ENCODE assay signal across 17 cellular contexts in the genomic region with DNA sequence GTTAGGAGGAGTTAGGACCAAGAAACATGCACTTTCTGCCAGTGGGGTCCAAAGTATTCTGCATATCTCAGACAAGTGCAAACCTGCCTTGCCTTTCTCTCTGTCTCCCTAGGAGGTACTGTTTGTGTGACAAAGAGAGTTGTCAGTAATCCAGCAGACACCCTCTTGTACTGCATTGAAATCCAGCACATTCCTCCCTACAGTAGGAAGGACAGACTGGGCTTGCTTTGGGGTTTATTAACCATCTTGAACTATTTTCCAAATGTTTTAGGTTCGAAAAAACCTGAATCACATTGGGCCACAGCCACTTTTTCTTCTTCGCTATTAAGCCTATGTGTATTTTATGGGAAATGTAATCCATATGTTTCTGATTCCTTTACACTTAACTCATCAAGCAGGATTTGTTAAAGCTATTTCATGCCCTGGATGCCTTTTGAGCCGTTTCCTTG.
A peak's percentile ranks its signal among the peaks of the same experiment; 100 is the strongest.
DNase-seq lines count a peak whose midpoint lies in the region; ATAC-seq, FAIRE-seq and TF ChIP-seq lines count a peak whose summit lies in the region.
"Had no signal": no experiment of that assay in that cellular context is flagged by ENCODE, and none has a peak within 500 bp of the region (broad histone marks: within the 10 kb centered on the region; RNA-seq: fewer than 3 reads in every experiment).

No MANE protein-coding gene starts in this region.

- H3K36me3 Mint-ChIP-seq in endodermal cell (ENCODE audit: low read depth) = no peaks in the 10 kb centered on the region
- H3K36me3 Mint-ChIP-seq: memory B cell had no signal

- peaks cover 19% of the 10 kb centered on the region for H3K4me1 Mint-ChIP-seq in endodermal cell

- H3K27me3 Mint-ChIP-seq in endodermal cell (ENCODE audit: insufficient read depth) = peaks cover 2% of the 10 kb centered on the region
- H3K27me3 Mint-ChIP-seq: CD4-positive, alpha-beta T cell; memory B cell had no signal

- WGBS in endodermal cell (ENCODE audit: insufficient coverage in 1 of 2, insufficient read length in 1 of 2), 2 experiments = 40 to 67% methylated on average over 1 to 3 of the region's 3 CpGs
- no CpG with 5 or more reads among the region's 3 CpGs for WGBS in mesodermal cell (ENCODE audit: insufficient coverage in 2 of 2), 2 experiments

- H3K27ac Mint-ChIP-seq in endodermal cell = no peak overlapping the region
- H3K27ac Mint-ChIP-seq: activated T-helper 2 cell treated with anti-CD3 and anti-CD28 coated beads, Interferon-gamma antibody, Interleukin-2, Interleukin-4, amounts not matched to agents 10 μg/mL and 5 μg/mL and 100 μg/mL, durations not matched to agents 14 hours and 24 hours and 36 hours; CD4-positive, alpha-beta T cell; memory B cell had no signal

- no peak for TF ChIP-seq CTCF in endodermal cell (conservative IDR thresholded peaks at IDR 0.05)

- H3K27me3 ChIP-seq in endodermal cell (ENCODE audit: control insufficient read depth, insufficient read depth, low read length, poor library complexity, severe bottlenecking) = no peaks in the 10 kb centered on the region
- H3K27me3 ChIP-seq: heart left ventricle, tibial artery had no signal

- peak; percentile 17 for DNase-seq in Daoy (ENCODE audit: low read depth)
- peak; percentile 54 for DNase-seq in NCI-H69 (lab: John Stamatoyannopoulos, UW)
- peak; percentile 52 for DNase-seq in endodermal cell
- DNase-seq in DMS53 treated with DMSO at 0.1 percent for 48 hours (lab: John Stamatoyannopoulos, UW; ENCODE audit: unreplicated experiment) = no peak
- no peak for DNase-seq in foreskin melanocyte
- no peak for DNase-seq in H54 (ENCODE audit: insufficient read length, low spot score)
- DNase-seq: CD4-positive, alpha-beta T cell; heart left ventricle; MM.1S; NCI-H510A; right cardiac atrium; tibial artery had no signal

- no peak overlapping the region for H3K9ac ChIP-seq in endodermal cell (ENCODE audit: extremely low read depth, low read length, poor library complexity, severe bottlenecking)

- H3K36me3 ChIP-seq in endodermal cell (ENCODE audit: control insufficient read depth, insufficient read depth, low read length) (no peaks in the 10 kb centered on the region), mesodermal cell (ENCODE audit: control insufficient read depth, insufficient read depth, low read length) (no peaks in the 10 kb centered on the region)
- H3K36me3 ChIP-seq: heart left ventricle, tibial artery had no signal

- H3K4me3 ChIP-seq in endodermal cell (ENCODE audit: low read length) (no peak overlapping the region), mesodermal cell (ENCODE audit: extremely low read depth, insufficient read depth, low read length, poor library complexity, severe bottlenecking) (no peak overlapping the region)
- H3K4me3 ChIP-seq: heart left ventricle, tibial artery had no signal

- H3K27ac ChIP-seq in endodermal cell (ENCODE audit: low read depth, low read length) (peak overlapping the region; percentile 7), mesodermal cell (ENCODE audit: low read depth, low read length, severe bottlenecking) (peak overlapping the region; percentile 74)
- H3K27ac ChIP-seq: heart left ventricle, tibial artery had no signal

- no peak overlapping the region for H3K4me3 Mint-ChIP-seq in endodermal cell
- H3K4me3 Mint-ChIP-seq: CD4-positive, alpha-beta T cell; memory B cell had no signal

- ATAC-seq in HG02938 (IDR thresholded peaks at IDR 0.05; ENCODE audit: unreplicated experiment) = no peak
- ATAC-seq: right cardiac atrium had no signal

- H3K9me3 ChIP-seq in endodermal cell (ENCODE audit: control insufficient read depth, low read length) (peaks cover 7% of the 10 kb centered on the region), mesodermal cell (ENCODE audit: control insufficient read depth, low read length) (no peaks in the 10 kb centered on the region)
- H3K9me3 ChIP-seq: tibial artery had no signal

- no peak for TF ChIP-seq POLR2A in H54 (IDR thresholded peaks at IDR 0.05; ENCODE audit: low read depth, low read length)

- H3K9me3 Mint-ChIP-seq in endodermal cell = peaks cover 10% of the 10 kb centered on the region

- FAIRE-seq in H54 (lab: Jason Lieb, UNC) = no peak
- FAIRE-seq: colon had no signal

- H3K4me1 ChIP-seq in endodermal cell (ENCODE audit: control insufficient read depth, insufficient read depth, low read length) (peaks cover 4% of the 10 kb centered on the region), mesodermal cell (ENCODE audit: control insufficient read depth, insufficient read depth, low read length, poor library complexity, severe bottlenecking) (peaks cover 26% of the 10 kb centered on the region)
- H3K4me1 ChIP-seq: tibial artery had no signal

Comparison
In these comparisons a context has a peak if more than half of its experiments do, and no peak if none do; other contexts are left out.
1. DNase-seq: peak in Daoy (single experiment), NCI-H69 (single experiment) and endodermal cell (single experiment); none in DMS53 treated with DMSO at 0.1 percent for 48 hours (single experiment), foreskin melanocyte (single experiment) and H54 (single experiment).